22 cellular contexts compared by ENCODE assay signal in genomic region chr12:39240144-39240486, GRCh38.
"Had no signal": no experiment of that assay in that cellular context is flagged by ENCODE, and none has a peak within 500 bp of the region (broad histone marks: within the 10 kb centered on the region; RNA-seq: fewer than 3 reads in every experiment).

No MANE protein-coding gene starts in this region.

- DNase-seq: activated CD4-positive, alpha-beta T cell treated with anti-CD3 and anti-CD28 coated beads for 4 hours; activated CD4-positive, alpha-beta T cell treated with anti-CD3 and anti-CD28 coated beads, Interleukin-2, amount 50 U/mL, for 48 hours; activated CD4-positive, CD25-positive, alpha-beta regulatory T cell; activated CD8-positive, alpha-beta memory T cell treated with anti-CD3 and anti-CD28 coated beads, Interleukin-2, amount 50 U/mL, for 48 hours; activated naive CD4-positive, alpha-beta T cell; activated T-cell treated with anti-CD3 and anti-CD28 coated beads, Interleukin-2, amount 50 U/mL, for 4 hours; adrenal gland; cortex of kidney; erythroblast; foreskin fibroblast; immature natural killer cell; left lung; occipital lobe; retina; stimulated activated CD4-positive, alpha-beta T cell treated with anti-CD3 and anti-CD28 coated beads, Interleukin-4, amount 100 ng/mL, for 24 hours; stimulated activated naive CD4-positive, alpha-beta T cell treated with Interleukin-2 at 50 U/mL for 16 hours; SW 1271; T-helper 17 cell; upper lobe of right lung had no signal

- H3K4me3 ChIP-seq: adrenal gland, ascending aorta, left lung, lung, upper lobe of right lung had no signal

- ATAC-seq: activated T-cell treated with anti-CD3 and anti-CD28 coated beads, Interleukin-2, amount 50 U/mL, for 4 hours; left lung; T-helper 17 cell; upper lobe of right lung had no signal

- H3K36me3 ChIP-seq: adrenal gland, ascending aorta, left lung, upper lobe of right lung had no signal

- H3K27ac ChIP-seq: adrenal gland, ascending aorta, left lung, upper lobe of right lung had no signal

- H3K9me3 ChIP-seq: adrenal gland, ascending aorta, left lung, upper lobe of right lung had no signal

- H3K27me3 ChIP-seq: adrenal gland, ascending aorta, left lung, upper lobe of right lung had no signal

- H3K4me1 ChIP-seq: adrenal gland, ascending aorta, left lung, upper lobe of right lung had no signal

- FAIRE-seq: bronchial epithelial cell had no signal
